In genomic region chr14:45068396-45068795, GRCh38 we compare ENCODE assay signal across 23 cellular contexts.
"Had no signal": no experiment of that assay in that cellular context is flagged by ENCODE, and none has a peak within 500 bp of the region (broad histone marks: within the 10 kb centered on the region; RNA-seq: fewer than 3 reads in every experiment).

No MANE protein-coding gene starts in this region.

- ATAC-seq: K562, Panc1, PC-3 had no signal

- H3K4me3 Mint-ChIP-seq: IgD-negative memory B cell had no signal

- H3K27ac ChIP-seq: HL-60, KMS-11, RWPE1 had no signal

- DNase-seq: Kasumi-1, MV-4-11, NCI-H1048, NCI-H1105, NCI-H1417, NCI-H1436 treated with DMSO at 0.1 percent for 48 hours, NCI-H1694 treated with DMSO at 0.1 percent for 48 hours, NCI-H1930, NCI-H2081, NCI-H2107, NCI-H2227 treated with DMSO at 0.1 percent for 48 hours, NCI-H524, NCI-H526 treated with DMSO at 0.1 percent for 48 hours, NCI-H748 treated with DMSO at 0.1 percent for 48 hours, PC-3, SHP77 had no signal

- H3K9ac ChIP-seq: KMS-11 had no signal

- H3K27me3 Mint-ChIP-seq: IgD-negative memory B cell had no signal

- H3K4me2 ChIP-seq: KMS-11 had no signal

- H3K4me3 ChIP-seq: K562 had no signal

- H3K9me3 Mint-ChIP-seq: IgD-negative memory B cell had no signal

- H3K27ac Mint-ChIP-seq: IgD-negative memory B cell had no signal

- FAIRE-seq: HTR-8/SVneo, K562 had no signal
